ENCODE assay signal across 8 cellular contexts in the genomic region with DNA sequence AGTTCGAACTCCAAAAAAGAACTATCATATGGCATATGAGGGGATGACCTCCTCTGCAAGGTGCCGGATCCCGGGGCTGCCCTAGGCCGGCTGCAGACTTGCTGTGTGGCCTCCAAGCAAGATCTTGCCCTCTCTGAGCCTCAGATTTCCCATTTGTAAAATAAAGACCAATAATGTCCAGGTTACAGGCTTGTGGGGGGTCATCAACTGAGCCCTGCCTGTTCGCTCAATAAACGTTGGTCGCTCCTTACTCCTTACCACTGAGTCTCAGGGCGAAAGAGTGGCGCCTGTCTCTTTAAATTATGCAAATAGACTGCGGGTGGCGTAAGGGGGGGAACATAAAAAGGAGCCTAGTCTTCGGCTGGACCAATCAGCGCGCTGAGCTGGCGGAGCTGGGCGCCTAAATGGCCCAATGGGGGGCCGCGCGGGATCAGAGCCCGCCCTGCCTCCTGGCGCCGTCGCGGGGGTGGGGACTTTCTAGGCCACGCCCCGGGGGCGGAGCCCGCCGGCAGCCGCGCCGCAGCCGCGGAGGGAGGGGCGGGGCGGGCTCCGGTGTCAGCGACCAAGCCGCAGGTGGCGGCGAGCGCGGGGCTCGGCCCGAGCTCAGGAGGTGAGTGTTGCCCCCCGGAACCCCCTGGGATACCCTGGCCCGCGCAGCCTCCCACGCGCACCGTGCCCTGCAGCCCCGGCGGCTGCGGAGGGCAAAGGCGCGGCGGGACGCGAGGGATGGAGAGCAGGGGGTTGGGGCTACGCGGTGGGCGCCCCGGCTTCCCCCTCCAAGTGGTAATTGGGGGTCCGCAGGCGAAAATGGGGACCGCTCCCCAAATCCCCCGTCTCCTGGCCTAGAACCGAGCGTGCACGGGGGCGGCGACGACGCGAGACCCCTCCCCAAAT. TPM values are rescaled to one million over a fixed set of nuclear protein-coding genes. Genes with fewer than 3 reads are reported as not detected.
DNase-seq lines count a peak whose midpoint lies in the region; ATAC-seq and TF ChIP-seq lines count a peak whose summit lies in the region.

No MANE protein-coding gene starts in this region.

- DNase-seq in DMS79 (lab: John Stamatoyannopoulos, UW) (peak; percentile 75), GM23248 (peak; percentile 96), Kasumi-1 (lab: John Stamatoyannopoulos, UW) (peak; percentile 95), RKO (ENCODE audit: low spot score) (peak; percentile 96), fibroblast of lung (ENCODE audit: low read depth in 2 of 2) (peak; percentile 90)
- DNase-seq in activated T-helper 1 cell treated with anti-CD3 and anti-CD28 coated beads, Interleukin-12 subunit alpha, Interleukin-12 subunit beta, Interleukin-2, Interleukin-4 antibody, amounts not matched to agents 30 ng/mL and 10 ng/mL and 1 ng/mL, durations not matched to agents 14 hours and 24 hours and 36 hours (ENCODE audit: low spot score), result peak; percentile 93
- DNase-seq in naive thymus-derived CD4-positive, alpha-beta T cell, result peak; percentile 90 to 99 (median 95)
- DNase-seq in stimulated activated effector memory CD8-positive, alpha-beta T cell treated with anti-CD3 and anti-CD28 coated beads, Interleukin-12 subunit alpha, Interleukin-12 subunit beta, amount 100 ng/mL, for 72 hours (ENCODE audit: low spot score in 2 of 2), result peak; percentile 96 to 97

- POLR2A ChIA-PET in naive thymus-derived CD4-positive, alpha-beta T cell (lab: Charles Lee), result interaction anchor here (0.9 to 2.6 kb wide), 4 partner anchors 28 to 112 kb away, joined by 3 to 13 read pairs (median 6); a partner anchor contains a TSS

- H3K79me2 ChIP-seq in GM23248 (ENCODE audit: insufficient read depth) (no peaks in the 10 kb centered on the region), fibroblast of lung (ENCODE audit: control insufficient read depth, insufficient read depth, low read length) (no peaks in the 10 kb centered on the region)

- no peaks in the 10 kb centered on the region for H3K27me3 Mint-ChIP-seq in activated T-helper 1 cell treated with anti-CD3 and anti-CD28 coated beads, Interleukin-12 subunit alpha, Interleukin-12 subunit beta, Interleukin-2, Interleukin-4 antibody, amounts not matched to agents 30 ng/mL and 10 ng/mL and 1 ng/mL, durations not matched to agents 14 hours and 24 hours and 36 hours (ENCODE audit: insufficient read depth)
- no peaks in the 10 kb centered on the region for H3K27me3 Mint-ChIP-seq in naive thymus-derived CD4-positive, alpha-beta T cell

- no peaks in the 10 kb centered on the region for H4K20me1 ChIP-seq in GM23248 (ENCODE audit: insufficient read depth)
- no peaks in the 10 kb centered on the region for H4K20me1 ChIP-seq in fibroblast of lung (ENCODE audit: control insufficient read depth, extremely low read depth, insufficient read depth, low read length)

- H3K9me2 ChIP-seq in GM23248 (ENCODE audit: insufficient read depth), result no peaks in the 10 kb centered on the region

- peak; percentile 96 for ATAC-seq in naive thymus-derived CD4-positive, alpha-beta T cell
- peak; percentile 94 for ATAC-seq in stimulated activated effector memory CD8-positive, alpha-beta T cell treated with anti-CD3 and anti-CD28 coated beads, Interleukin-12 subunit alpha, Interleukin-12 subunit beta, amount 100 ng/mL, for 72 hours

- H3K4me2 ChIP-seq in GM23248 (ENCODE audit: unreplicated experiment) (peak overlapping the region; percentile 48), fibroblast of lung (ENCODE audit: extremely low read depth, insufficient read depth, low read length) (peak overlapping the region; percentile 58)

- in situ Hi-C loops in GM23248 (cut with MboI), result no loop called here

- intact Hi-C loops in activated T-helper 1 cell treated with anti-CD3 and anti-CD28 coated beads, Interleukin-12 subunit alpha, Interleukin-12 subunit beta, Interleukin-2, Interleukin-4 antibody, amounts not matched to agents 30 ng/mL and 10 ng/mL and 1 ng/mL, durations not matched to agents 14 hours and 24 hours and 36 hours (cut with micrococcal nuclease), result loop anchor here (1.0 kb wide), 6 partner anchors 28 to 344 kb away; a partner anchor contains a TSS
- intact Hi-C loops in naive thymus-derived CD4-positive, alpha-beta T cell (cut with micrococcal nuclease), result loop anchor here (1.0 to 10.0 kb wide), 9 partner anchors 28 to 673 kb away; a partner anchor contains a TSS

- H3K36me3 Mint-ChIP-seq in activated T-helper 1 cell treated with anti-CD3 and anti-CD28 coated beads, Interleukin-12 subunit alpha, Interleukin-12 subunit beta, Interleukin-2, Interleukin-4 antibody, amounts not matched to agents 30 ng/mL and 10 ng/mL and 1 ng/mL, durations not matched to agents 14 hours and 24 hours and 36 hours (ENCODE audit: low read depth), result peaks cover 10% of the 10 kb centered on the region
- peaks cover 0 to 16% (median 0%) of the 10 kb centered on the region in 5 donors for H3K36me3 Mint-ChIP-seq in naive thymus-derived CD4-positive, alpha-beta T cell
- peaks cover 14% of the 10 kb centered on the region for H3K36me3 Mint-ChIP-seq in stimulated activated effector memory CD8-positive, alpha-beta T cell treated with anti-CD3 and anti-CD28 coated beads, Interleukin-12 subunit alpha, Interleukin-12 subunit beta, amount 100 ng/mL, for 72 hours

- peak overlapping the region; percentile 62 for H3K4me3 ChIP-seq in GM23248
- H3K4me3 ChIP-seq in fibroblast of lung (replicated peaks in 1 of 4; ENCODE audit: control extremely low read depth in 1 of 4, insufficient read depth in 1 of 4, low read depth in 3 of 4, low read length in 4 of 4), result peak overlapping the region; percentile 19 to 46 (median 39)
- peak overlapping the region; percentile 59 for H3K4me3 ChIP-seq in naive thymus-derived CD4-positive, alpha-beta T cell (ENCODE audit: low read length)

- peak overlapping the region; percentile 97 for H3K4me3 Mint-ChIP-seq in activated T-helper 1 cell treated with anti-CD3 and anti-CD28 coated beads, Interleukin-12 subunit alpha, Interleukin-12 subunit beta, Interleukin-2, Interleukin-4 antibody, amounts not matched to agents 30 ng/mL and 10 ng/mL and 1 ng/mL, durations not matched to agents 14 hours and 24 hours and 36 hours
- peak overlapping the region; percentile 87 to 100 (median 94) for H3K4me3 Mint-ChIP-seq in naive thymus-derived CD4-positive, alpha-beta T cell
- H3K4me3 Mint-ChIP-seq in stimulated activated effector memory CD8-positive, alpha-beta T cell treated with anti-CD3 and anti-CD28 coated beads, Interleukin-12 subunit alpha, Interleukin-12 subunit beta, amount 100 ng/mL, for 72 hours, result peak overlapping the region; percentile 89

- H3F3A ChIP-seq in GM23248 (ENCODE audit: insufficient read depth), result peaks cover 16% of the 10 kb centered on the region; the same call in 1 of the 2 replicates

- H3K4me1 ChIP-seq in GM23248 (ENCODE audit: insufficient read depth) (no peaks in the 10 kb centered on the region), fibroblast of lung (ENCODE audit: control insufficient read depth, extremely low read depth, insufficient read depth, low read length) (peaks cover 2% of the 10 kb centered on the region)
- H3K4me1 ChIP-seq in naive thymus-derived CD4-positive, alpha-beta T cell (ENCODE audit: control insufficient read depth in 2 of 2, insufficient read depth in 2 of 2, low read length in 2 of 2), result peaks cover 31 to 37% of the 10 kb centered on the region in 2 donors

- CTCF ChIA-PET in naive thymus-derived CD4-positive, alpha-beta T cell (lab: Charles Lee), result interaction anchor here (1.4 kb wide), 1 partner anchor 35 kb away, joined by 3 read pairs; no protein-coding TSS in a partner anchor

- H3K9ac ChIP-seq in GM23248 (no peak overlapping the region), fibroblast of lung (ENCODE audit: insufficient read depth, low read length) (no peak overlapping the region)

- H3K4me1 Mint-ChIP-seq in activated T-helper 1 cell treated with anti-CD3 and anti-CD28 coated beads, Interleukin-12 subunit alpha, Interleukin-12 subunit beta, Interleukin-2, Interleukin-4 antibody, amounts not matched to agents 30 ng/mL and 10 ng/mL and 1 ng/mL, durations not matched to agents 14 hours and 24 hours and 36 hours (ENCODE audit: low read depth), result peaks cover 49% of the 10 kb centered on the region
- peaks cover 35 to 49% (median 39%) of the 10 kb centered on the region in 7 donors for H3K4me1 Mint-ChIP-seq in naive thymus-derived CD4-positive, alpha-beta T cell
- H3K4me1 Mint-ChIP-seq in stimulated activated effector memory CD8-positive, alpha-beta T cell treated with anti-CD3 and anti-CD28 coated beads, Interleukin-12 subunit alpha, Interleukin-12 subunit beta, amount 100 ng/mL, for 72 hours, result peaks cover 50% of the 10 kb centered on the region

- H2AFZ ChIP-seq in GM23248 (peak overlapping the region; percentile 51; the same call in 1 of the 2 replicates), fibroblast of lung (ENCODE audit: low read length) (peak overlapping the region; percentile 35)

- no peaks in the 10 kb centered on the region for H3K27me3 ChIP-seq in GM23248 (replicated peaks; ENCODE audit: insufficient read depth)
- H3K27me3 ChIP-seq in fibroblast of lung (ENCODE audit: control insufficient read depth, insufficient read depth, low read length), result no peaks in the 10 kb centered on the region
- H3K27me3 ChIP-seq in naive thymus-derived CD4-positive, alpha-beta T cell (ENCODE audit: control insufficient read depth in 2 of 2, insufficient read depth in 2 of 2, low read length in 2 of 2), result no peaks in the 10 kb centered on the region

- WGBS in GM23248 (ENCODE audit: low coverage in 1 of 2, low lambda C conversion rate in 2 of 2, missing lambda C conversion rate in 2 of 2), 2 experiments, result 6 to 10% methylated on average over 44 to 59 of the region's 75 CpGs

- no peaks in the 10 kb centered on the region for H3K9me3 Mint-ChIP-seq in activated T-helper 1 cell treated with anti-CD3 and anti-CD28 coated beads, Interleukin-12 subunit alpha, Interleukin-12 subunit beta, Interleukin-2, Interleukin-4 antibody, amounts not matched to agents 30 ng/mL and 10 ng/mL and 1 ng/mL, durations not matched to agents 14 hours and 24 hours and 36 hours
- H3K9me3 Mint-ChIP-seq in naive thymus-derived CD4-positive, alpha-beta T cell, result no peaks in the 10 kb centered on the region
- no peaks in the 10 kb centered on the region for H3K9me3 Mint-ChIP-seq in stimulated activated effector memory CD8-positive, alpha-beta T cell treated with anti-CD3 and anti-CD28 coated beads, Interleukin-12 subunit alpha, Interleukin-12 subunit beta, amount 100 ng/mL, for 72 hours

- TF ChIP-seq CTCF in fibroblast of lung (conservative IDR thresholded peaks at IDR 0.05 in 1 of 2, IDR thresholded peaks at IDR 0.05 in 1 of 2; ENCODE audit: low read depth in 1 of 2, low read length in 2 of 2), result no peak

- no peaks in the 10 kb centered on the region for H3K36me3 ChIP-seq in GM23248 (ENCODE audit: low read depth)
- H3K36me3 ChIP-seq in fibroblast of lung (ENCODE audit: control insufficient read depth, insufficient read depth, low read length), result no peaks in the 10 kb centered on the region
- no peaks in the 10 kb centered on the region for H3K36me3 ChIP-seq in naive thymus-derived CD4-positive, alpha-beta T cell (ENCODE audit: control insufficient read depth in 2 of 3, insufficient read depth in 3 of 3, low read length in 3 of 3)

- peak overlapping the region; percentile 71 for H3K27ac Mint-ChIP-seq in activated T-helper 1 cell treated with anti-CD3 and anti-CD28 coated beads, Interleukin-12 subunit alpha, Interleukin-12 subunit beta, Interleukin-2, Interleukin-4 antibody, amounts not matched to agents 30 ng/mL and 10 ng/mL and 1 ng/mL, durations not matched to agents 14 hours and 24 hours and 36 hours
- peak overlapping the region; percentile 14 to 88 (median 72) for H3K27ac Mint-ChIP-seq in naive thymus-derived CD4-positive, alpha-beta T cell
- peak overlapping the region; percentile 65 for H3K27ac Mint-ChIP-seq in stimulated activated effector memory CD8-positive, alpha-beta T cell treated with anti-CD3 and anti-CD28 coated beads, Interleukin-12 subunit alpha, Interleukin-12 subunit beta, amount 100 ng/mL, for 72 hours

- H3K27ac ChIP-seq in GM23248 (no peak overlapping the region), fibroblast of lung (ENCODE audit: insufficient read depth, low read length) (no peak overlapping the region)
- peak overlapping the region; percentile 73 for H3K27ac ChIP-seq in naive thymus-derived CD4-positive, alpha-beta T cell (ENCODE audit: low read depth, low read length)

- H3K9me3 ChIP-seq in GM23248 (ENCODE audit: low read depth), result no peaks in the 10 kb centered on the region
- H3K9me3 ChIP-seq in fibroblast of lung (ENCODE audit: control insufficient read depth, insufficient read depth, low read depth, low read length), result no peaks in the 10 kb centered on the region
- no peaks in the 10 kb centered on the region for H3K9me3 ChIP-seq in naive thymus-derived CD4-positive, alpha-beta T cell (ENCODE audit: control insufficient read depth in 2 of 3, low read length in 3 of 3)

RNA-seq across cellular contexts. Expression of a gene that starts 3.8 kb away (rescaled TPM):
- total RNA-seq in GM23248 (2014; rRNA removed; shearing (Covaris generic)), result 0.43 and 0.89 TPM in 2 replicates
- polyA plus RNA-seq in GM23248 (2016; fragmentation: Nextera tagmentation; extraction: Ambion mirVana) (0.96 and 1.1 TPM in 2 replicates), fibroblast of lung (0.07 and 0.16 TPM in 2 replicates)
- total RNA-seq in activated T-helper 1 cell treated with anti-CD3 and anti-CD28 coated beads, Interleukin-12 subunit alpha, Interleukin-12 subunit beta, Interleukin-2, Interleukin-4 antibody, amounts not matched to agents 30 ng/mL and 10 ng/mL and 1 ng/mL, durations not matched to agents 14 hours and 24 hours and 36 hours, result 88.6 and 93.6 TPM in 2 replicates
- under 0.01 and 0.33 TPM in 2 replicates for total RNA-seq in fibroblast of lung
- 0.54 and 0.78 TPM in 2 replicates for polyA plus RNA-seq in fibroblast of lung (2012)
- 0.07 and 1.8 TPM in 2 replicates for polyA minus RNA-seq in fibroblast of lung (ENCODE audit: low replicate concordance)
- 100 to 1,000 TPM in 2 of 5 experiments, 10 to 100 TPM in 3; 73.2 to 107 (median 87.7) TPM for total RNA-seq in naive thymus-derived CD4-positive, alpha-beta T cell
- 10 to 100 TPM; 14.7 to 43.4 TPM for polyA plus RNA-seq in naive thymus-derived CD4-positive, alpha-beta T cell

RNA-seq across cellular contexts. Expression of a gene that starts 28.2 kb away (rescaled TPM):
- total RNA-seq in GM23248 (2014; rRNA removed; shearing (Covaris generic)), result 20.4 and 37.1 TPM in 2 replicates
- 41.7 and 44.8 TPM in 2 replicates for polyA plus RNA-seq in GM23248 (2016; fragmentation: Nextera tagmentation; extraction: Ambion mirVana)
- 81.7 and 83.7 TPM in 2 replicates for total RNA-seq in activated T-helper 1 cell treated with anti-CD3 and anti-CD28 coated beads, Interleukin-12 subunit alpha, Interleukin-12 subunit beta, Interleukin-2, Interleukin-4 antibody, amounts not matched to agents 30 ng/mL and 10 ng/mL and 1 ng/mL, durations not matched to agents 14 hours and 24 hours and 36 hours
- total RNA-seq in fibroblast of lung, result 15.9 and 18.3 TPM in 2 replicates
- polyA plus RNA-seq in fibroblast of lung, result 10.5 and 13.1 TPM in 2 replicates
- polyA plus RNA-seq in fibroblast of lung (2012), result 43.8 and 63.9 TPM in 2 replicates
- 141 and 172 TPM in 2 replicates for polyA minus RNA-seq in fibroblast of lung (ENCODE audit: low replicate concordance)
- 10 to 100 TPM; 28.6 to 73.8 (median 52.5) TPM for total RNA-seq in naive thymus-derived CD4-positive, alpha-beta T cell
- 10 to 100 TPM; 21.9 to 48.4 TPM for polyA plus RNA-seq in naive thymus-derived CD4-positive, alpha-beta T cell

RNA-seq across cellular contexts. Expression of a gene that starts 47.5 kb away (rescaled TPM):
- not detected in 2 replicates for total RNA-seq in GM23248 (2014; rRNA removed; shearing (Covaris generic))
- polyA plus RNA-seq in GM23248 (2016; fragmentation: Nextera tagmentation; extraction: Ambion mirVana) (not detected in 2 replicates), fibroblast of lung (not detected in 2 replicates)
- not detected in 2 replicates for total RNA-seq in activated T-helper 1 cell treated with anti-CD3 and anti-CD28 coated beads, Interleukin-12 subunit alpha, Interleukin-12 subunit beta, Interleukin-2, Interleukin-4 antibody, amounts not matched to agents 30 ng/mL and 10 ng/mL and 1 ng/mL, durations not matched to agents 14 hours and 24 hours and 36 hours
- total RNA-seq in fibroblast of lung, result not detected in 2 replicates
- polyA plus RNA-seq in fibroblast of lung (2012), result not detected in 2 replicates
- not detected in 2 replicates for polyA minus RNA-seq in fibroblast of lung (ENCODE audit: low replicate concordance)
- total RNA-seq in naive thymus-derived CD4-positive, alpha-beta T cell, result under 1 TPM in 2 of 5 experiments, not detected in 3; 0.53 to 0.96 TPM
- polyA plus RNA-seq in naive thymus-derived CD4-positive, alpha-beta T cell, result 1 to 10 TPM in 1 of 2 donors, under 1 TPM in 1; 0.43 to 1.0 TPM

RNA-seq across cellular contexts. Expression of a gene that starts 59.3 kb away (rescaled TPM):
- total RNA-seq in GM23248 (2014; rRNA removed; shearing (Covaris generic)), result under 0.01 and 0.11 TPM in 2 replicates
- polyA plus RNA-seq in GM23248 (2016; fragmentation: Nextera tagmentation; extraction: Ambion mirVana), result 0.03 TPM in 2 replicates
- 0.02 TPM in 1 of 2 replicates, not detected in the other for total RNA-seq in activated T-helper 1 cell treated with anti-CD3 and anti-CD28 coated beads, Interleukin-12 subunit alpha, Interleukin-12 subunit beta, Interleukin-2, Interleukin-4 antibody, amounts not matched to agents 30 ng/mL and 10 ng/mL and 1 ng/mL, durations not matched to agents 14 hours and 24 hours and 36 hours
- under 0.01 TPM in 2 replicates for total RNA-seq in fibroblast of lung
- polyA plus RNA-seq in fibroblast of lung, result 0.27 and 0.28 TPM in 2 replicates
- 0.37 TPM in 2 replicates for polyA plus RNA-seq in fibroblast of lung (2012)
- 0.86 and 1.8 TPM in 2 replicates for polyA minus RNA-seq in fibroblast of lung (ENCODE audit: low replicate concordance)
- under 1 TPM in 4 of 5 experiments, not detected in 1; 0.03 to 0.30 (median 0.11) TPM for total RNA-seq in naive thymus-derived CD4-positive, alpha-beta T cell
- polyA plus RNA-seq in naive thymus-derived CD4-positive, alpha-beta T cell, result under 1 TPM; 0.02 to 0.04 TPM

Comparison
In these comparisons a context has a peak if more than half of its experiments do, and no peak if none do; other contexts are left out.
1. RNA of a gene that starts 3.8 kb away (total RNA-seq): 88.6 to 93.6 TPM in activated T-helper 1 cell treated with anti-CD3 and anti-CD28 coated beads, Interleukin-12 subunit alpha, Interleukin-12 subunit beta, Interleukin-2, Interleukin-4 antibody, amounts not matched to agents 30 ng/mL and 10 ng/mL and 1 ng/mL, durations not matched to agents 14 hours and 24 hours and 36 hours and 73.2 to 107 TPM in naive thymus-derived CD4-positive, alpha-beta T cell; 0.43 to 0.89 TPM in GM23248 and under 0.01 to 0.33 TPM in fibroblast of lung; every median in the first group is over 10 times any median in the second.
2. Peak in every context shown above with its lines, with median percentiles within 50 percentile points of each other: DNase-seq, H3K4me3 ChIP-seq, H3K27ac Mint-ChIP-seq and H3K4me3 Mint-ChIP-seq.